ENCODE assay signal across 25 cellular contexts in genomic region chrY:6782334-6782733, GRCh38.
A peak's percentile ranks its signal among the peaks of the same experiment; 100 is the strongest.
DNase-seq lines count a peak whose midpoint lies in the region; ATAC-seq and TF ChIP-seq lines count a peak whose summit lies in the region.
"Had no signal": no experiment of that assay in that cellular context is flagged by ENCODE, and none has a peak within 500 bp of the region (broad histone marks: within the 10 kb centered on the region; RNA-seq: fewer than 3 reads in every experiment).

No MANE protein-coding gene starts in this region.

- H3K9me3 Mint-ChIP-seq in endothelial cell (ENCODE audit: unreplicated experiment), result no peaks in the 10 kb centered on the region
- H3K9me3 Mint-ChIP-seq: CD4-positive, CD25-positive, alpha-beta regulatory T cell; CD8-positive, alpha-beta memory T cell; IgD-negative memory B cell had no signal

- H3K36me3 Mint-ChIP-seq in endothelial cell (ENCODE audit: low read depth, unreplicated experiment), result no peaks in the 10 kb centered on the region
- H3K36me3 Mint-ChIP-seq: CD4-positive, CD25-positive, alpha-beta regulatory T cell; CD8-positive, alpha-beta memory T cell; IgD-negative memory B cell had no signal

- peaks cover 25% of the 10 kb centered on the region for H3K4me1 Mint-ChIP-seq in endothelial cell (ENCODE audit: unreplicated experiment)
- H3K4me1 Mint-ChIP-seq: CD4-positive, CD25-positive, alpha-beta regulatory T cell; CD8-positive, alpha-beta memory T cell; IgD-negative memory B cell had no signal

- no peak overlapping the region for H3K4me3 Mint-ChIP-seq in endothelial cell (ENCODE audit: unreplicated experiment)
- H3K4me3 Mint-ChIP-seq: CD8-positive, alpha-beta memory T cell; HFFc6; IgD-negative memory B cell had no signal

- H3K27ac Mint-ChIP-seq in endothelial cell (ENCODE audit: unreplicated experiment), result peak overlapping the region; percentile 97
- H3K27ac Mint-ChIP-seq: CD4-positive, CD25-positive, alpha-beta regulatory T cell; CD8-positive, alpha-beta memory T cell; HFFc6; IgD-negative memory B cell had no signal

- DNase-seq in endothelial cell (ENCODE audit: low spot score), result no peak
- no peak for DNase-seq in Kasumi-1 (lab: John Stamatoyannopoulos, UW)
- DNase-seq in GM19238 (ENCODE audit: insufficient read length, low spot score), result no peak
- DNase-seq in germinal center (ENCODE audit: low spot score), result no peak
- DNase-seq in NCI-H524 (lab: John Stamatoyannopoulos, UW), result no peak
- DNase-seq: ACHN; BE2C; C1 segment of cervical spinal cord; CD4-positive, CD25-positive, alpha-beta regulatory T cell; CD8-positive, alpha-beta memory T cell; COR-L47; DMS 273 treated with DMSO at 0.1 percent for 48 hours; DMS53; DND-41; EL; GM23248; H7; HFFc6; Karpas-422; KBM-7 had no signal

- ATAC-seq in GM21515 (IDR thresholded peaks at IDR 0.05; ENCODE audit: unreplicated experiment) (peak; percentile 51), HG03432 (IDR thresholded peaks at IDR 0.05; ENCODE audit: unreplicated experiment) (peak; percentile 68)
- ATAC-seq: HCT116, HepG2 had no signal

- H3K27me3 Mint-ChIP-seq in endothelial cell (ENCODE audit: unreplicated experiment), result peaks cover 2% of the 10 kb centered on the region
- H3K27me3 Mint-ChIP-seq: CD4-positive, CD25-positive, alpha-beta regulatory T cell; CD8-positive, alpha-beta memory T cell; IgD-negative memory B cell had no signal

- no peak for TF ChIP-seq CTCF in endothelial cell (IDR thresholded peaks at IDR 0.05; ENCODE audit: unreplicated experiment)
